In the genomic region with DNA sequence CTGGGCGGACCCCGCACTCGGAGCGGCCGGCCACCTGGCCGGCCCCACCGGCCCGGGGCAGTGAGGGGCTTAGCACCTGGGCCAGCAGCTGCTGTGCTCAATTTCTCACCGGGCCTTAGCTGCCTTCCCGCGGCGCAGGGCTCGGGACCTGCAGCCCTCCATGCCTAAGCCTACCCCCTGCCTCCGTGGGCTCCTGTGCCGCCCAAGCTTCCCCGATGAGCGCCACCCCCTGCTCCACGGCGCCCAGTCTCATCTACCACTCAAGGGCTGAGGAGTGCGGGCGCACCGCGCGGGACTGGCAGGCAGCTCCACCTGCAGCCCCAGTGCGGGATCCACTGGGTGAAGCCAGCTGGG, we compare ENCODE assay signal across 5 cellular contexts. TPM values are rescaled to one million over a fixed set of nuclear protein-coding genes. Genes with fewer than 3 reads are reported as not detected.
"Had no signal": no experiment of that assay in that cellular context is flagged by ENCODE, and none has a peak within 500 bp of the region (broad histone marks: within the 10 kb centered on the region; RNA-seq: fewer than 3 reads in every experiment).

No MANE protein-coding gene starts in this region.

RNA-seq across cellular contexts. Expression of a gene that starts 5.6 kb away (rescaled TPM):
- total RNA-seq: LHCN-M2, MCF 10A, Right ventricle myocardium inferior, RPMI7951, SJCRH30 had no signal
